ENCODE assay signal across 1 cellular context in the genomic region with DNA sequence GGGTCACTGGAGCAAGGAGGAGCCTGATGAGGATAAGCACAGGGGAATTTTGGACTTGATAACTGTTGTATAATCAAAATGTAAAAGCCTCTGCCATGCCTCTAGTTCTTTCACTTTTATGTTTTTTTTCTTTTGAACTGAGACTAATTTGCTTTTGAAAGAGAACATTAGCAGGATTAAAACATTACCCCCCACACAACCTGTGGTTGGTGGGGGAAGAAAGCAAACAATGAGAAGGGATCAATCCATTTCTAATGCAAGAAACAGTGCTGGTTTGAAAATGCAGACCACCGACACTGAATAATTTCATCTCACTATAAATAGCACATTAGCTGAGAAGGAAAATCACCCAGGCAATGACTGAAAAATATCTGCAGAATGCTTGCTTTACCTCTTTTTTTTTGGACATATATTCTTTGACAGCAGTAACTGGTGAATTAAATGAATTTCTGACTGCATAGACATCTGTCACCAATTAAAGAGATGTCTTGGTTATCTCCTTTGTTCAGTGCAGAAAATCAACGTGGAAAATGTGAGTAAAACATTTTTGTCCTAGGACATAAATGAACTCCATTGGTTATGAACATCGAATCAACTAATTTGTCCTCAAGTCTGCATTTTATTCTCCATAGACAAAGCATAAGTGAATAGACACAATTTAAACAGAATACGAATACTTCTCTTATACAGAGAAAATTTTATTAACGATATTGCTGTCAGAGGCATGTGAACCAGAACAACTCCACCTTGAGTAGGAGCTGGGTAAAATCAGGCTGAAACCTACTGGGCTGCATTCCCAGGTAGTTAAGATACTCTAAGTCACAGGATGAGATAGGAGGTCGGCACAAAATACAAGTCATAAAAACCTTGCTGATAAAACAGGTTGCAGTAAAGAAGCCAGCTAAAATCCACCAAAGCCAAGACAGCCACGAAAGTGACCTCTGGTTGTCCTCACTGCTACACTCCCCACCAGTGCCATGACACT.
TF ChIP-seq lines count a peak whose summit lies in the region.

No MANE protein-coding gene starts in this region.

TF ChIP-seq in A549, 52 proteins besides CTCF, POLR2A, EP300 and RAD21:
- TF ChIP-seq RNF2 (IDR thresholded peaks at IDR 0.05; ENCODE audit: borderline replicate concordance, low read depth), result no peak
- TF ChIP-seq SMC3 (IDR thresholded peaks at IDR 0.05), result no peak
- TF ChIP-seq KDM5A (IDR thresholded peaks at IDR 0.05), result no peak
- TF ChIP-seq SREBF2 (IDR thresholded peaks at IDR 0.05), result no peak
- TF ChIP-seq RARB (CRISPR knock-in tag; IDR thresholded peaks at IDR 0.05), result no peak
- no peak for TF ChIP-seq HOXB13 (CRISPR knock-in tag; IDR thresholded peaks at IDR 0.05; ENCODE audit: low read depth)
- TF ChIP-seq CHD2 (IDR thresholded peaks at IDR 0.05; ENCODE audit: low read length, partially characterized antibody), result no peak
- no peak for TF ChIP-seq CEBPB (IDR thresholded peaks at IDR 0.05)
- no peak for TF ChIP-seq POLR2AphosphoS2 (conservative IDR thresholded peaks at IDR 0.05; ENCODE audit: low read length)
- TF ChIP-seq FOSL2 (IDR thresholded peaks at IDR 0.05), result no peak
- TF ChIP-seq FOSL2 (CRISPR knock-in tag; IDR thresholded peaks at IDR 0.05), result no peak
- TF ChIP-seq, protein P1, sequence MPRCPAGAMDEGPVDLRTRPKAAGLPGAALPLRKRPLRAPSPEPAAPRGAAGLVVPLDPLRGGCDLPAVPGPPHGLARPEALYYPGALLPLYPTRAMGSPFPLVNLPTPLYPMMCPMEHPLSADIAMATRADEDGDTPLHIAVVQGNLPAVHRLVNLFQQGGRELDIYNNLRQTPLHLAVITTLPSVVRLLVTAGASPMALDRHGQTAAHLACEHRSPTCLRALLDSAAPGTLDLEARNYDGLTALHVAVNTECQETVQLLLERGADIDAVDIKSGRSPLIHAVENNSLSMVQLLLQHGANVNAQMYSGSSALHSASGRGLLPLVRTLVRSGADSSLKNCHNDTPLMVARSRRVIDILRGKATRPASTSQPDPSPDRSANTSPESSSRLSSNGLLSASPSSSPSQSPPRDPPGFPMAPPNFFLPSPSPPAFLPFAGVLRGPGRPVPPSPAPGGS (IDR thresholded peaks at IDR 0.05), result no peak
- TF ChIP-seq NR3C1 (IDR thresholded peaks at IDR 0.05), result no peak
- no peak for TF ChIP-seq CBX8 (IDR thresholded peaks at IDR 0.05)
- TF ChIP-seq BHLHE40 (IDR thresholded peaks at IDR 0.05; ENCODE audit: low read depth, low read length), result no peak
- no peak for TF ChIP-seq ZNF302 (CRISPR knock-in tag; IDR thresholded peaks at IDR 0.05)
- TF ChIP-seq EHMT2 (IDR thresholded peaks at IDR 0.05; ENCODE audit: low read depth), result no peak
- no peak for TF ChIP-seq GATA3 (IDR thresholded peaks at IDR 0.05; ENCODE audit: borderline replicate concordance)
- no peak for TF ChIP-seq TFCP2L1 (CRISPR knock-in tag; IDR thresholded peaks at IDR 0.05)
